8 cellular contexts compared by ENCODE assay signal in the genomic region with DNA sequence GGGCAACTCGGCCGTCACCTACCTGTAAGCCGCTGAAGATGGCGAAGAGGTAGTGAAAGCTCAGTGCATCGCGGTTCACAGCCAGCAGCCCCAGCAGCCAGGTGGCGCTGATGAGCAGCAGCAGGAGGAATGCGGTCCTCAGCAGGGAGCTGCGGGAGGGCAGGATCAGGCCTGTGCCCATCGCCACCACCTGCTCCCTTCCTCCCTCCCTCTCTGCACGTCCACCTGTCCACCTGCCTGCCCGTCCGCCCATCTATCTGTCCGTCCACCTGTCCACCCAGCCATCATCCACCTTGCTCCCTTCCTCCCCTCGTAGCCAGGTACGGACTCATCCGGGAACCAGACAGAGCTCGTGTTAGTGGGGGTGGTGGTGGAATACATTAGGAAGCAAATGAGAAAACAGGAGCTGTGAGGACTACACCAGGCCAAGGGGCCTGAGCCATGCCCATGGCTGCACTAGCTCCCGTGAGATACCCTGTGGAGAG. TPM values are rescaled to one million over a fixed set of nuclear protein-coding genes. Genes with fewer than 3 reads are reported as not detected.
A peak's percentile ranks its signal among the peaks of the same experiment; 100 is the strongest.
DNase-seq lines count a peak whose midpoint lies in the region; ATAC-seq lines count a peak whose summit lies in the region.

No MANE protein-coding gene starts in this region.

- H3K27ac Mint-ChIP-seq in activated CD4-positive, alpha-beta memory T cell treated with anti-CD3 and anti-CD28 coated beads, Interleukin-2, amount 10 ng/mL, durations not matched to agents 7 days and 5 days, result no peak overlapping the region

- CTCF ChIA-PET in activated CD4-positive, alpha-beta memory T cell treated with anti-CD3 and anti-CD28 coated beads, Interleukin-2, amount 10 ng/mL, durations not matched to agents 7 days and 5 days (lab: Charles Lee), result interaction anchor here (0.6 to 3.0 kb wide), 31 partner anchors 9 to 523 kb away, joined by 3 to 38 read pairs (median 4); a partner anchor contains a TSS

- H3K9me3 Mint-ChIP-seq in activated CD4-positive, alpha-beta memory T cell treated with anti-CD3 and anti-CD28 coated beads, Interleukin-2, amount 10 ng/mL, durations not matched to agents 7 days and 5 days, result no peaks in the 10 kb centered on the region

- intact Hi-C loops in Right ventricle myocardium inferior (cut with DNase I), result loop anchor here (2.0 kb wide), 1 partner anchor 175 kb away; no protein-coding TSS in a partner anchor
- intact Hi-C loops in cardiac septum (cut with DNase I), result loop anchor here (2.0 to 10.0 kb wide), 2 partner anchors 173 to 317 kb away; no protein-coding TSS in a partner anchor

- POLR2A ChIA-PET in activated CD4-positive, alpha-beta memory T cell treated with anti-CD3 and anti-CD28 coated beads, Interleukin-2, amount 10 ng/mL, durations not matched to agents 7 days and 5 days (lab: Charles Lee), result interaction anchor here (0.7 to 1.4 kb wide), 2 partner anchors 9 to 173 kb away, joined by 3 read pairs; no protein-coding TSS in a partner anchor

- ATAC-seq in Right ventricle myocardium inferior (no peak), HG03469 (IDR thresholded peaks at IDR 0.05; ENCODE audit: unreplicated experiment) (no peak)
- ATAC-seq in stimulated activated naive CD8-positive, alpha-beta T cell treated with anti-CD3 and anti-CD28 coated beads, Interleukin-15, Interleukin-2, amounts not matched to agents 100 U/mL and 50 U/mL, for 24 hours, result peak; percentile 53

- peak; percentile 86 for DNase-seq in Right ventricle myocardium inferior (ENCODE audit: missing footprints)
- DNase-seq in cardiac septum (ENCODE audit: low spot score), result no peak
- peak; percentile 67 for DNase-seq in NCI-H748 (lab: John Stamatoyannopoulos, UW; ENCODE audit: unreplicated experiment)
- DNase-seq in activated CD4-positive, alpha-beta memory T cell treated with anti-CD3 and anti-CD28 coated beads, Interleukin-2, amount 10 ng/mL, durations not matched to agents 7 days and 5 days, result peak; percentile 70
- peak; percentile 43 for DNase-seq in effector CD8-positive, alpha-beta T cell (lab: John Stamatoyannopoulos, UW)
- DNase-seq in myocyte (ENCODE audit: low read depth), result peak; percentile 67
- peak; percentile 84 for DNase-seq in stimulated activated naive CD8-positive, alpha-beta T cell treated with anti-CD3 and anti-CD28 coated beads, Interleukin-15, Interleukin-2, amounts not matched to agents 100 U/mL and 50 U/mL, for 24 hours

- no peaks in the 10 kb centered on the region for H3K36me3 Mint-ChIP-seq in activated CD4-positive, alpha-beta memory T cell treated with anti-CD3 and anti-CD28 coated beads, Interleukin-2, amount 10 ng/mL, durations not matched to agents 7 days and 5 days (ENCODE audit: low read depth)

- no peak overlapping the region for H3K4me3 Mint-ChIP-seq in activated CD4-positive, alpha-beta memory T cell treated with anti-CD3 and anti-CD28 coated beads, Interleukin-2, amount 10 ng/mL, durations not matched to agents 7 days and 5 days

- H3K27me3 Mint-ChIP-seq in activated CD4-positive, alpha-beta memory T cell treated with anti-CD3 and anti-CD28 coated beads, Interleukin-2, amount 10 ng/mL, durations not matched to agents 7 days and 5 days, result peaks cover under 1% of the 10 kb centered on the region

- peaks cover 18% of the 10 kb centered on the region for H3K4me1 Mint-ChIP-seq in activated CD4-positive, alpha-beta memory T cell treated with anti-CD3 and anti-CD28 coated beads, Interleukin-2, amount 10 ng/mL, durations not matched to agents 7 days and 5 days

RNA-seq across cellular contexts. Expression of a gene that starts 32.2 kb away (rescaled TPM):
- 42.2 TPM for total RNA-seq in Right ventricle myocardium inferior
- 34.7 TPM for total RNA-seq in cardiac septum
- total RNA-seq in activated CD4-positive, alpha-beta memory T cell treated with anti-CD3 and anti-CD28 coated beads, Interleukin-2, amount 10 ng/mL, durations not matched to agents 7 days and 5 days, result 10 to 100 TPM; 66.8 to 71.7 TPM
- total RNA-seq in myocyte, result 34.9 and 40.2 TPM in 2 replicates
- 27.2 TPM for polyA plus RNA-seq in myocyte (2012)
